1 cellular context compared by ENCODE assay signal in the genomic region with DNA sequence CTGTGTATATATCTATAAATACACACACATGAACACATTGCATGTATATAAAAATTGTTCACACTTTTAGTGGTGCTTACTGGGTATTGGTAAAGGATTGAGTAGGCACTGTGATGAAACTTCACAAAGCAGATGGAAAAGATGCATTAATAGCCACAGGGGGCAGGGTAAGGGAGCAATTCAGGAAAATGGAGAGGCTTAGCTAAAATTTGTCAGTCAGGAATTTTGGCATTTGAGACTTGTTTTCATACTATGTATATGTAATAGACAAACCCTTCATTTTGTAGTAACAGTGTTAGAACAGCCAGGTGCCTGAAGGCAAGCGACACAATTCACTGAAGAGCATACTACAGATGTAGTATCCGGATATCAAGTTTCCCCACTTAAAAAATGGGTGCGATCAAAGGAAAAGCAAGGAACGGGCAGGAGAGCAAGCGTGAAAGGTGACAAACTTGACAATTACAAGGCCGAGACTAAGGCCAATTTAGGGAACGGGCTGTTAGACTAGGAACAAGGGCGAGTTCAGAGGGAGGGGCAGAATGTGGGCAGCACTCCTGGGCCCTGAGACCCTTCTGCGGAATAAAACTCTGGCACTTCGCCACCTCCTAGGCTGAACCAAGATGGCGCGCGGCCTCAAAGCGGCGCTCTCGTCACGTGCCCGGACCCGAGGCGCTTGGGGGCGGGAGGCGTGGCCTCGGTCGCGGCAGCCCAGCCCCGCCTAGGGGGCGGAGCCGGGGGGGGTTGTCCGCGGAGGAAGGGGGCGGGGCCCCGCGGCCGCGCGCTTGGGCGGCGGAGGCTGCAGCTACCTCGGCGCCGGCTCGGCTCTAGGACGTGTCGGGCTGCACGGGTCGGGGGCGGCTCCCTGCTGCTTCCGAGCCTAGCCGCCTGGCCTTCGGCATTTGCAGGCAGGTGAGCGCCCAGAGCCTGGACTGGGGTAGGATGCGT.
TF ChIP-seq lines count a peak whose summit lies in the region.

A gene (plus strand): TSS at position 771 of the 945 bp plus-strand sequence. CDS start 12,518 bp downstream, outside the sequence.

TF ChIP-seq in K562, 482 proteins besides CTCF, POLR2A, EP300 and RAD21 (continued from another document and continues in another):
- TF ChIP-seq, protein P1, sequence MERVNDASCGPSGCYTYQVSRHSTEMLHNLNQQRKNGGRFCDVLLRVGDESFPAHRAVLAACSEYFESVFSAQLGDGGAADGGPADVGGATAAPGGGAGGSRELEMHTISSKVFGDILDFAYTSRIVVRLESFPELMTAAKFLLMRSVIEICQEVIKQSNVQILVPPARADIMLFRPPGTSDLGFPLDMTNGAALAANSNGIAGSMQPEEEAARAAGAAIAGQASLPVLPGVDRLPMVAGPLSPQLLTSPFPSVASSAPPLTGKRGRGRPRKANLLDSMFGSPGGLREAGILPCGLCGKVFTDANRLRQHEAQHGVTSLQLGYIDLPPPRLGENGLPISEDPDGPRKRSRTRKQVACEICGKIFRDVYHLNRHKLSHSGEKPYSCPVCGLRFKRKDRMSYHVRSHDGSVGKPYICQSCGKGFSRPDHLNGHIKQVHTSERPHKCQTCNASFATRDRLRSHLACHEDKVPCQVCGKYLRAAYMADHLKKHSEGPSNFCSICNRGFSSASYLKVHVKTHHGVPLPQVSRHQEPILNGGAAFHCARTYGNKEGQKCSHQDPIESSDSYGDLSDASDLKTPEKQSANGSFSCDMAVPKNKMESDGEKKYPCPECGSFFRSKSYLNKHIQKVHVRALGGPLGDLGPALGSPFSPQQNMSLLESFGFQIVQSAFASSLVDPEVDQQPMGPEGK (CRISPR knock-in tag; IDR thresholded peaks at IDR 0.05; ENCODE audit: borderline replicate concordance) = 0 out of 2 replicates have a peak, but pooled peaks have one; percentile 33
- TF ChIP-seq POLR3A (IDR thresholded peaks at IDR 0.05; ENCODE audit: borderline replicate concordance, extremely low read depth, insufficient read depth, insufficient read length) (no peak), TCF3 (CRISPR knock-in tag; IDR thresholded peaks at IDR 0.05) (no peak), ZNF780A (CRISPR knock-in tag; IDR thresholded peaks at IDR 0.05) (0 out of 2 replicates have a peak, but pooled peaks have one; percentile 21), ZNF408 (CRISPR knock-in tag; IDR thresholded peaks at IDR 0.05; ENCODE audit: low read depth) (no peak), MECOM (CRISPR knock-in tag; IDR thresholded peaks at IDR 0.05) (peak; percentile 86), HMG20A (CRISPR knock-in tag; conservative IDR thresholded peaks at IDR 0.05) (no peak), FOXK2 (conservative IDR thresholded peaks at IDR 0.05 in 1 of 2, IDR thresholded peaks at IDR 0.05 in 1 of 2; ENCODE audit: low read depth in 2 of 2) (peak; percentile 33 to 52; a peak in 1 of 4 replicates), KDM5B (IDR thresholded peaks at IDR 0.05; ENCODE audit: insufficient replicate concordance, low read depth, low read length) (peak; percentile 88), HOXB6 (CRISPR knock-in tag; IDR thresholded peaks at IDR 0.05; ENCODE audit: borderline replicate concordance) (no peak), TAF15 (IDR thresholded peaks at IDR 0.05; ENCODE audit: low read depth, low read length) (no peak), ZNF583 (CRISPR knock-in tag; IDR thresholded peaks at IDR 0.05) (peak; percentile 94), FOXJ2 (tag; IDR thresholded peaks at IDR 0.05) (no peak), SMARCC2 (IDR thresholded peaks at IDR 0.05; ENCODE audit: low read depth) (no peak), TOE1 (IDR thresholded peaks at IDR 0.05; ENCODE audit: borderline replicate concordance) (peak; percentile 89; the same call in 1 of the 2 replicates), TOE1 (CRISPR knock-in tag; IDR thresholded peaks at IDR 0.05; ENCODE audit: borderline replicate concordance, low read depth) (no peak), TARDBP (IDR thresholded peaks at IDR 0.05) (no peak), RBM25 (IDR thresholded peaks at IDR 0.05; ENCODE audit: low read depth, low read length, severe bottlenecking) (no peak), DNMT1 (IDR thresholded peaks at IDR 0.05) (no peak), HCFC1 (IDR thresholded peaks at IDR 0.05; ENCODE audit: low read depth, low read length) (peak; percentile 46; the same call in 1 of the 2 replicates), ZNF431 (CRISPR knock-in tag; IDR thresholded peaks at IDR 0.05) (peak; percentile 82), ARHGAP35 (IDR thresholded peaks at IDR 0.05; ENCODE audit: partially characterized antibody) (no peak), SOX6 (IDR thresholded peaks at IDR 0.05) (peak; percentile 52; the same call in 1 of the 2 replicates), ERF (CRISPR knock-in tag; IDR thresholded peaks at IDR 0.05) (peak; percentile 95), HDGF (IDR thresholded peaks at IDR 0.05) (peak; percentile 68; the same call in 1 of the 2 replicates), NCOA6 (IDR thresholded peaks at IDR 0.05) (no peak), RAD51 (IDR thresholded peaks at IDR 0.05; ENCODE audit: borderline replicate concordance, low read depth) (peak; percentile 93), SAP30 (IDR thresholded peaks at IDR 0.05; ENCODE audit: borderline replicate concordance, insufficient read depth, low read depth, low read length, poor library complexity, severe bottlenecking) (no peak), HIVEP1 (CRISPR knock-in tag; IDR thresholded peaks at IDR 0.05) (0 out of 2 replicates have a peak, but pooled peaks have one; percentile 66), IRF2 (CRISPR knock-in tag; IDR thresholded peaks at IDR 0.05) (no peak), TGIF2 (CRISPR knock-in tag; IDR thresholded peaks at IDR 0.05) (no peak), PHB (CRISPR knock-in tag; IDR thresholded peaks at IDR 0.05) (no peak), ZNF253 (CRISPR knock-in tag; conservative IDR thresholded peaks at IDR 0.05) (no peak), ZNF76 (CRISPR knock-in tag; IDR thresholded peaks at IDR 0.05; ENCODE audit: borderline replicate concordance) (peak; percentile 80; the same call in 1 of the 2 replicates), CREM (IDR thresholded peaks at IDR 0.05; ENCODE audit: low read depth) (peak; percentile 42; the same call in 1 of the 2 replicates), SIRT6 (IDR thresholded peaks at IDR 0.05; ENCODE audit: low read depth, low read length) (no peak), SRF (CRISPR knock-in tag; IDR thresholded peaks at IDR 0.05) (peak in 1 of 2 experiments; percentile 58; a peak in 1 of 4 replicates), ZNF561 (CRISPR knock-in tag; conservative IDR thresholded peaks at IDR 0.05) (no peak), NONO (IDR thresholded peaks at IDR 0.05; ENCODE audit: low read depth in 2 of 2, low read length in 1 of 2) (peak in 1 of 2 experiments; percentile 77; a peak in 1 of 4 replicates), KDM2B (CRISPR knock-in tag; IDR thresholded peaks at IDR 0.05) (0 out of 2 replicates have a peak, but pooled peaks have one; percentile 59)
- TF ChIP-seq, protein P2, sequence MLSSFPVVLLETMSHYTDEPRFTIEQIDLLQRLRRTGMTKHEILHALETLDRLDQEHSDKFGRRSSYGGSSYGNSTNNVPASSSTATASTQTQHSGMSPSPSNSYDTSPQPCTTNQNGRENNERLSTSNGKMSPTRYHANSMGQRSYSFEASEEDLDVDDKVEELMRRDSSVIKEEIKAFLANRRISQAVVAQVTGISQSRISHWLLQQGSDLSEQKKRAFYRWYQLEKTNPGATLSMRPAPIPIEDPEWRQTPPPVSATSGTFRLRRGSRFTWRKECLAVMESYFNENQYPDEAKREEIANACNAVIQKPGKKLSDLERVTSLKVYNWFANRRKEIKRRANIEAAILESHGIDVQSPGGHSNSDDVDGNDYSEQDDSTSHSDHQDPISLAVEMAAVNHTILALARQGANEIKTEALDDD (IDR thresholded peaks at IDR 0.05) = no peak
- TF ChIP-seq, protein P3, sequence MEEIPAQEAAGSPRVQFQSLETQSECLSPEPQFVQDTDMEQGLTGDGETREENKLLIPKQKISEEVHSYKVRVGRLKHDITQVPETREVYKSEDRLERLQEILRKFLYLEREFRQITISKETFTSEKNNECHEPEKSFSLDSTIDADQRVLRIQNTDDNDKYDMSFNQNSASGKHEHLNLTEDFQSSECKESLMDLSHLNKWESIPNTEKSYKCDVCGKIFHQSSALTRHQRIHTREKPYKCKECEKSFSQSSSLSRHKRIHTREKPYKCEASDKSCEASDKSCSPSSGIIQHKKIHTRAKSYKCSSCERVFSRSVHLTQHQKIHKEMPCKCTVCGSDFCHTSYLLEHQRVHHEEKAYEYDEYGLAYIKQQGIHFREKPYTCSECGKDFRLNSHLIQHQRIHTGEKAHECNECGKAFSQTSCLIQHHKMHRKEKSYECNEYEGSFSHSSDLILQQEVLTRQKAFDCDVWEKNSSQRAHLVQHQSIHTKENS (CRISPR knock-in tag; IDR thresholded peaks at IDR 0.05) = no peak
- TF ChIP-seq, protein P4, sequence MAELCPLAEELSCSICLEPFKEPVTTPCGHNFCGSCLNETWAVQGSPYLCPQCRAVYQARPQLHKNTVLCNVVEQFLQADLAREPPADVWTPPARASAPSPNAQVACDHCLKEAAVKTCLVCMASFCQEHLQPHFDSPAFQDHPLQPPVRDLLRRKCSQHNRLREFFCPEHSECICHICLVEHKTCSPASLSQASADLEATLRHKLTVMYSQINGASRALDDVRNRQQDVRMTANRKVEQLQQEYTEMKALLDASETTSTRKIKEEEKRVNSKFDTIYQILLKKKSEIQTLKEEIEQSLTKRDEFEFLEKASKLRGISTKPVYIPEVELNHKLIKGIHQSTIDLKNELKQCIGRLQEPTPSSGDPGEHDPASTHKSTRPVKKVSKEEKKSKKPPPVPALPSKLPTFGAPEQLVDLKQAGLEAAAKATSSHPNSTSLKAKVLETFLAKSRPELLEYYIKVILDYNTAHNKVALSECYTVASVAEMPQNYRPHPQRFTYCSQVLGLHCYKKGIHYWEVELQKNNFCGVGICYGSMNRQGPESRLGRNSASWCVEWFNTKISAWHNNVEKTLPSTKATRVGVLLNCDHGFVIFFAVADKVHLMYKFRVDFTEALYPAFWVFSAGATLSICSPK (IDR thresholded peaks at IDR 0.05; ENCODE audit: borderline replicate concordance) = no peak
- TF ChIP-seq, protein P5, sequence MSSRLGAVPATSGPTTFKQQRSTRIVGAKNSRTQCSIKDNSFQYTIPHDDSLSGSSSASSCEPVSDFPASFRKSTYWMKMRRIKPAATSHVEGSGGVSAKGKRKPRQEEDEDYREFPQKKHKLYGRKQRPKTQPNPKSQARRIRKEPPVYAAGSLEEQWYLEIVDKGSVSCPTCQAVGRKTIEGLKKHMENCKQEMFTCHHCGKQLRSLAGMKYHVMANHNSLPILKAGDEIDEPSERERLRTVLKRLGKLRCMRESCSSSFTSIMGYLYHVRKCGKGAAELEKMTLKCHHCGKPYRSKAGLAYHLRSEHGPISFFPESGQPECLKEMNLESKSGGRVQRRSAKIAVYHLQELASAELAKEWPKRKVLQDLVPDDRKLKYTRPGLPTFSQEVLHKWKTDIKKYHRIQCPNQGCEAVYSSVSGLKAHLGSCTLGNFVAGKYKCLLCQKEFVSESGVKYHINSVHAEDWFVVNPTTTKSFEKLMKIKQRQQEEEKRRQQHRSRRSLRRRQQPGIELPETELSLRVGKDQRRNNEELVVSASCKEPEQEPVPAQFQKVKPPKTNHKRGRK (tag; IDR thresholded peaks at IDR 0.05) = no peak
- TF ChIP-seq, protein P6, sequence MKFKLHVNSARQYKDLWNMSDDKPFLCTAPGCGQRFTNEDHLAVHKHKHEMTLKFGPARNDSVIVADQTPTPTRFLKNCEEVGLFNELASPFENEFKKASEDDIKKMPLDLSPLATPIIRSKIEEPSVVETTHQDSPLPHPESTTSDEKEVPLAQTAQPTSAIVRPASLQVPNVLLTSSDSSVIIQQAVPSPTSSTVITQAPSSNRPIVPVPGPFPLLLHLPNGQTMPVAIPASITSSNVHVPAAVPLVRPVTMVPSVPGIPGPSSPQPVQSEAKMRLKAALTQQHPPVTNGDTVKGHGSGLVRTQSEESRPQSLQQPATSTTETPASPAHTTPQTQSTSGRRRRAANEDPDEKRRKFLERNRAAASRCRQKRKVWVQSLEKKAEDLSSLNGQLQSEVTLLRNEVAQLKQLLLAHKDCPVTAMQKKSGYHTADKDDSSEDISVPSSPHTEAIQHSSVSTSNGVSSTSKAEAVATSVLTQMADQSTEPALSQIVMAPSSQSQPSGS (CRISPR knock-in tag; IDR thresholded peaks at IDR 0.05) = no peak
- TF ChIP-seq, protein P7, sequence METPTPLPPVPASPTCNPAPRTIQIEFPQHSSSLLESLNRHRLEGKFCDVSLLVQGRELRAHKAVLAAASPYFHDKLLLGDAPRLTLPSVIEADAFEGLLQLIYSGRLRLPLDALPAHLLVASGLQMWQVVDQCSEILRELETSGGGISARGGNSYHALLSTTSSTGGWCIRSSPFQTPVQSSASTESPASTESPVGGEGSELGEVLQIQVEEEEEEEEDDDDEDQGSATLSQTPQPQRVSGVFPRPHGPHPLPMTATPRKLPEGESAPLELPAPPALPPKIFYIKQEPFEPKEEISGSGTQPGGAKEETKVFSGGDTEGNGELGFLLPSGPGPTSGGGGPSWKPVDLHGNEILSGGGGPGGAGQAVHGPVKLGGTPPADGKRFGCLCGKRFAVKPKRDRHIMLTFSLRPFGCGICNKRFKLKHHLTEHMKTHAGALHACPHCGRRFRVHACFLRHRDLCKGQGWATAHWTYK (CRISPR knock-in tag; IDR thresholded peaks at IDR 0.05) = peak; percentile 96
- TF ChIP-seq, protein P8, sequence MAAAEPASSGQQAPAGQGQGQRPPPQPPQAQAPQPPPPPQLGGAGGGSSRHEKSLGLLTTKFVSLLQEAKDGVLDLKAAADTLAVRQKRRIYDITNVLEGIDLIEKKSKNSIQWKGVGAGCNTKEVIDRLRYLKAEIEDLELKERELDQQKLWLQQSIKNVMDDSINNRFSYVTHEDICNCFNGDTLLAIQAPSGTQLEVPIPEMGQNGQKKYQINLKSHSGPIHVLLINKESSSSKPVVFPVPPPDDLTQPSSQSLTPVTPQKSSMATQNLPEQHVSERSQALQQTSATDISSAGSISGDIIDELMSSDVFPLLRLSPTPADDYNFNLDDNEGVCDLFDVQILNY (CRISPR knock-in tag; IDR thresholded peaks at IDR 0.05) = peak; percentile 79; the same call in 1 of the 2 replicates
- TF ChIP-seq, protein P9, sequence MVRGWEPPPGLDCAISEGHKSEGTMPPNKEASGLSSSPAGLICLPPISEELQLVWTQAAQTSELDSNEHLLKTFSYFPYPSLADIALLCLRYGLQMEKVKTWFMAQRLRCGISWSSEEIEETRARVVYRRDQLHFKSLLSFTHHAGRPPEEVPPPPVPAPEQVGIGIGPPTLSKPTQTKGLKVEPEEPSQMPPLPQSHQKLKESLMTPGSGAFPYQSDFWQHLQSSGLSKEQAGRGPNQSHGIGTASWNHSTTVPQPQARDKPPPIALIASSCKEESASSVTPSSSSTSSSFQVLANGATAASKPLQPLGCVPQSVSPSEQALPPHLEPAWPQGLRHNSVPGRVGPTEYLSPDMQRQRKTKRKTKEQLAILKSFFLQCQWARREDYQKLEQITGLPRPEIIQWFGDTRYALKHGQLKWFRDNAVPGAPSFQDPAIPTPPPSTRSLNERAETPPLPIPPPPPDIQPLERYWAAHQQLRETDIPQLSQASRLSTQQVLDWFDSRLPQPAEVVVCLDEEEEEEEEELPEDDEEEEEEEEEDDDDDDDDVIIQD (CRISPR knock-in tag; IDR thresholded peaks at IDR 0.05) = peak; percentile 57; the same call in 1 of the 2 replicates
